ENCODE assay signal across 7 cellular contexts in the genomic region with DNA sequence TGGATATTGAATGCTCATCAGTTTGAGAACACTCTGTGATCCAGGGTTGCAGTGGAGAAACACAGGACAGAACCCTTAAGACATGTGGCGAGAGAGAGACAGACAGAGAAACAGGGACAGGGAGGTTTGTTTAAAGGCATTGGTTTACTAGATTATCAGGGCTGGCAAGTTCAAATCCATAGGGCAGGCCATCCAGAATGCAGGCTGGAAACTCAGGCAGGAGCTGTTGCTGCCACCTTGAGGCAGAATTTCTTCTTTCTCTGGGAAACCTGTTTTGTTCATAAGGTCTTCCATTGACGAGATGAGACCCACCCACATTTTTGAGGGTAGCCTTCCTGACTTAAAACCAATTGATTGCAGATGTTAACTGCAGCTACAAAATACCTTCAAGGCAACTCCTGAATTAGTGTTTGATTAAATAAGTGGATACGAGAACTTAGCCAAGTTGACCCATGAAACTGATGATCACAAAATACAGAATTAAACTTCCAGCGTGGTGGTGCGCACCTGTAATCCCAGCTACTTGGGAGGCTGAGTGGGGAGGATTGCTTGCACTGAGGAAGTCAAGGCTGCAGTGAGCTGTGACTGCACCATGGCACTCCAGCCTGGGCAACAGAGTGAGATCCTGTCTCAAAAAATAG. TPM values are rescaled to one million over a fixed set of nuclear protein-coding genes. Genes with fewer than 3 reads are reported as not detected.
DNase-seq lines count a peak whose midpoint lies in the region; ATAC-seq and TF ChIP-seq lines count a peak whose summit lies in the region.

No MANE protein-coding gene starts in this region.

- no peak overlapping the region for H3K4me2 ChIP-seq in Karpas-422 (ENCODE audit: low read depth, low read length, poor library complexity, severe bottlenecking)

- H3K4me1 Mint-ChIP-seq in T-cell, result no peaks in the 10 kb centered on the region
- no peaks in the 10 kb centered on the region for H3K4me1 Mint-ChIP-seq in activated naive CD8-positive, alpha-beta T cell treated with anti-CD3 and anti-CD28 coated beads for 36 hours

- no peak overlapping the region for H2AFZ ChIP-seq in Karpas-422 (ENCODE audit: low read length)

- intact Hi-C loops in esophagus squamous epithelium (cut with DNase I), result loop anchor here (10.0 kb wide), 1 partner anchor 692 kb away; no protein-coding TSS in a partner anchor

- no peak overlapping the region for H3K4me3 ChIP-seq in GM06990 (replicated peaks; ENCODE audit: low read depth, low read length)
- H3K4me3 ChIP-seq in Karpas-422 (ENCODE audit: low read length), result no peak overlapping the region
- H3K4me3 ChIP-seq in esophagus squamous epithelium, result no peak overlapping the region

- H3K9me2 ChIP-seq in Karpas-422 (replicated peaks; ENCODE audit: insufficient read depth, low read length), result no peaks in the 10 kb centered on the region

- no peaks in the 10 kb centered on the region for H3K79me2 ChIP-seq in Karpas-422 (ENCODE audit: low read length)

- DNase-seq in GM06990 (ENCODE audit: extremely low read depth, insufficient read length) (no peak), Karpas-422 (peak; percentile 76), RPMI8226 (peak; percentile 16), esophagus squamous epithelium (lab: John Stamatoyannopoulos, UW) (no peak), non-pigmented ciliary epithelial cell (ENCODE audit: low read depth) (peak; percentile 17), T-cell (no peak)
- no peak for DNase-seq in activated naive CD8-positive, alpha-beta T cell treated with anti-CD3 and anti-CD28 coated beads for 36 hours

- H3K4me1 ChIP-seq in Karpas-422 (ENCODE audit: low read length), result peaks cover 18% of the 10 kb centered on the region
- no peaks in the 10 kb centered on the region for H3K4me1 ChIP-seq in esophagus squamous epithelium

- H3K27me3 ChIP-seq in GM06990 (replicated peaks; ENCODE audit: control insufficient read depth, insufficient read depth, low read length), result no peaks in the 10 kb centered on the region; the same call in none of the 2 replicates
- H3K27me3 ChIP-seq in Karpas-422 (ENCODE audit: low read length), result no peaks in the 10 kb centered on the region
- H3K27me3 ChIP-seq in esophagus squamous epithelium, result peaks cover 0 to 55% (median 0%) of the 10 kb centered on the region in 4 donors

- ATAC-seq in T-cell (replicated peaks in 1 of 4), result no peak

- H3K36me3 ChIP-seq in GM06990 (ENCODE audit: control insufficient read depth, insufficient read depth, low read length), result no peaks in the 10 kb centered on the region
- H3K36me3 ChIP-seq in Karpas-422 (ENCODE audit: insufficient read depth, low read length), result no peaks in the 10 kb centered on the region
- H3K36me3 ChIP-seq in esophagus squamous epithelium, result no peaks in the 10 kb centered on the region

- TF ChIP-seq CTCF in GM06990 (IDR thresholded peaks at IDR 0.05; ENCODE audit: insufficient read depth, low read length, poor library complexity, severe bottlenecking), result peak; percentile 62
- peak in 5 of 6 experiments; percentile 28 to 62 (median 48) for TF ChIP-seq CTCF in esophagus squamous epithelium (IDR thresholded peaks at IDR 0.05)

- no peaks in the 10 kb centered on the region for H4K20me1 ChIP-seq in Karpas-422 (ENCODE audit: insufficient read depth, low read depth, low read length)

- TF ChIP-seq POLR2A in esophagus squamous epithelium (IDR thresholded peaks at IDR 0.05), result no peak

- H3K36me3 Mint-ChIP-seq in T-cell, result no peaks in the 10 kb centered on the region
- H3K36me3 Mint-ChIP-seq in activated naive CD8-positive, alpha-beta T cell treated with anti-CD3 and anti-CD28 coated beads for 36 hours, result no peaks in the 10 kb centered on the region

- H3K4me3 Mint-ChIP-seq in T-cell, result no peak overlapping the region
- H3K4me3 Mint-ChIP-seq in activated naive CD8-positive, alpha-beta T cell treated with anti-CD3 and anti-CD28 coated beads for 36 hours, result no peak overlapping the region

- peaks cover 28 to 38% of the 10 kb centered on the region in 2 donors for H3K27me3 Mint-ChIP-seq in T-cell
- H3K27me3 Mint-ChIP-seq in activated naive CD8-positive, alpha-beta T cell treated with anti-CD3 and anti-CD28 coated beads for 36 hours, result peaks cover 42% of the 10 kb centered on the region

- WGBS in esophagus squamous epithelium, 2 donors, result 62% methylated on average over 4 to 5 of the region's 5 CpGs

- POLR2A ChIA-PET in T-cell (lab: Charles Lee), result no interaction called here

- no peak overlapping the region for H3K27ac Mint-ChIP-seq in T-cell
- no peak overlapping the region for H3K27ac Mint-ChIP-seq in activated naive CD8-positive, alpha-beta T cell treated with anti-CD3 and anti-CD28 coated beads for 36 hours

- CTCF ChIA-PET in T-cell (lab: Charles Lee), result interaction anchor here in 1 of 2 donors (0.7 kb wide), 1 partner anchor 285 kb away, joined by 3 read pairs; no protein-coding TSS in a partner anchor

- H3K9me3 ChIP-seq in Karpas-422 (ENCODE audit: low read length), result no peaks in the 10 kb centered on the region
- no peaks in the 10 kb centered on the region for H3K9me3 ChIP-seq in esophagus squamous epithelium

- H3K9ac ChIP-seq in Karpas-422 (ENCODE audit: low read length), result no peak overlapping the region

- H3K27ac ChIP-seq in Karpas-422 (ENCODE audit: low read length) (no peak overlapping the region), esophagus squamous epithelium (no peak overlapping the region)

- H3K9me3 Mint-ChIP-seq in T-cell, result no peaks in the 10 kb centered on the region
- no peaks in the 10 kb centered on the region for H3K9me3 Mint-ChIP-seq in activated naive CD8-positive, alpha-beta T cell treated with anti-CD3 and anti-CD28 coated beads for 36 hours

RNA-seq across cellular contexts. Expression of a gene that starts 55.9 kb away (rescaled TPM):
- 64.2 and 69.1 TPM in 2 replicates for total RNA-seq in Karpas-422 (2014; rRNA removed; shearing (Covaris generic); ENCODE audit: low replicate concordance)
- total RNA-seq in esophagus squamous epithelium, result 10 to 100 TPM; 37.7 to 65.8 (median 49.0) TPM
- 10 to 100 TPM; 60.8 to 90.9 (median 68.7) TPM for total RNA-seq in T-cell
- 100 to 1,000 TPM; 148 to 159 TPM for total RNA-seq in activated naive CD8-positive, alpha-beta T cell treated with anti-CD3 and anti-CD28 coated beads for 36 hours

RNA-seq across cellular contexts. Expression of a gene that starts 56.3 kb away (rescaled TPM):
- 18.0 and 19.5 TPM in 2 replicates for total RNA-seq in Karpas-422 (2014; rRNA removed; shearing (Covaris generic); ENCODE audit: low replicate concordance)
- total RNA-seq in esophagus squamous epithelium, result 100 to 1,000 TPM in 1 of 4 donors, 10 to 100 TPM in 3; 34.1 to 126 (median 80.1) TPM
- total RNA-seq in T-cell, result 10 to 100 TPM in 2 of 5 donors, 1 to 10 TPM in 3; 2.3 to 13.6 (median 9.6) TPM
- 10 to 100 TPM; 14.1 to 14.3 TPM for total RNA-seq in activated naive CD8-positive, alpha-beta T cell treated with anti-CD3 and anti-CD28 coated beads for 36 hours

Comparison
In these comparisons a context has a peak if more than half of its experiments do, and no peak if none do; other contexts are left out.
1. DNase-seq: peak in Karpas-422 (single experiment), RPMI8226 (single experiment) and non-pigmented ciliary epithelial cell (single experiment); none in GM06990 (single experiment), esophagus squamous epithelium (single experiment), T-cell (0 of 34) and activated naive CD8-positive, alpha-beta T cell treated with anti-CD3 and anti-CD28 coated beads for 36 hours (single experiment).